In genomic region chr2:160224507-160224906, GRCh38 we compare ENCODE assay signal across 12 cellular contexts. TPM values are rescaled to one million over a fixed set of nuclear protein-coding genes. Genes with fewer than 3 reads are reported as not detected.
DNase-seq lines count a peak whose midpoint lies in the region; ATAC-seq and TF ChIP-seq lines count a peak whose summit lies in the region.
"Had no signal": no experiment of that assay in that cellular context is flagged by ENCODE, and none has a peak within 500 bp of the region (broad histone marks: within the 10 kb centered on the region; RNA-seq: fewer than 3 reads in every experiment).

No MANE protein-coding gene starts in this region.

- H3K4me3 Mint-ChIP-seq in chondrocyte (ENCODE audit: unreplicated experiment): no peak overlapping the region
- H3K4me3 Mint-ChIP-seq: B cell; central memory CD8-positive, alpha-beta T cell; nephron progenitor cell had no signal

- H3K4me3 ChIP-seq in ACC112 (ENCODE audit: low read depth, low read length): no peak overlapping the region

- H3K27ac ChIP-seq in ACC112 (ENCODE audit: low read depth, low read length): peak overlapping the region; percentile 97

- no peaks in the 10 kb centered on the region for H3K36me3 Mint-ChIP-seq in chondrocyte (ENCODE audit: low read depth)

- peaks cover 2% of the 10 kb centered on the region for H3K79me2 ChIP-seq in ACC112 (ENCODE audit: control insufficient read depth, insufficient read depth, low read length, unreplicated experiment)

- intact Hi-C loops in cardiac septum (cut with DNase I): no loop called here

- no peaks in the 10 kb centered on the region for H3K36me3 ChIP-seq in ACC112 (ENCODE audit: insufficient read depth, low read length)

- H3K27ac Mint-ChIP-seq in chondrocyte (ENCODE audit: unreplicated experiment): peak overlapping the region; percentile 96
- H3K27ac Mint-ChIP-seq: B cell, nephron progenitor cell had no signal

- H3K27me3 ChIP-seq in ACC112 (ENCODE audit: insufficient read depth, low read length): no peaks in the 10 kb centered on the region

- H3K4me1 ChIP-seq in ACC112 (ENCODE audit: control insufficient read depth, insufficient read depth, low read length, unreplicated experiment): peaks cover 82% of the 10 kb centered on the region

- ATAC-seq in GM21381 (IDR thresholded peaks at IDR 0.05; ENCODE audit: unreplicated experiment) (peak; percentile 6), HG03139 (IDR thresholded peaks at IDR 0.05; ENCODE audit: unreplicated experiment) (peak; percentile 8), HG03521 (IDR thresholded peaks at IDR 0.05; ENCODE audit: unreplicated experiment) (no peak)

- H2AFZ ChIP-seq in ACC112 (ENCODE audit: low read length, unreplicated experiment): no peak overlapping the region

- TF ChIP-seq CTCF in chondrocyte (IDR thresholded peaks at IDR 0.05): no peak

- H3K27me3 Mint-ChIP-seq in chondrocyte (ENCODE audit: low read depth): no peaks in the 10 kb centered on the region
- H3K27me3 Mint-ChIP-seq: central memory CD8-positive, alpha-beta T cell had no signal

- H3K4me1 Mint-ChIP-seq in chondrocyte (ENCODE audit: low read depth): peaks cover 99% of the 10 kb centered on the region

- no peaks in the 10 kb centered on the region for H3K9me3 Mint-ChIP-seq in chondrocyte (ENCODE audit: low read depth)
- H3K9me3 Mint-ChIP-seq: central memory CD8-positive, alpha-beta T cell; nephron progenitor cell had no signal

- no peak for DNase-seq in chondrocyte (ENCODE audit: low spot score)
- no peak for DNase-seq in cardiac septum (ENCODE audit: low spot score)
- no peak for DNase-seq in LoVo (ENCODE audit: low spot score)
- DNase-seq in NCI-H2107 (lab: John Stamatoyannopoulos, UW): no peak
- DNase-seq: nephron progenitor cell had no signal

RNA-seq across cellular contexts. Expression of gene ITGB6, which starts 24.4 kb away (rescaled TPM):
- 2.0 to 2.3 TPM (median 2.2 TPM) in 3 replicates for total RNA-seq in chondrocyte
- 0.05 TPM for total RNA-seq in cardiac septum
- total RNA-seq: activated CD8-positive, alpha-beta memory T cell treated with anti-CD3 and anti-CD28 coated beads for 36 hours; B cell had no signal
